Comparison of ENCODE assay signal across 1 cellular context in the genomic region with DNA sequence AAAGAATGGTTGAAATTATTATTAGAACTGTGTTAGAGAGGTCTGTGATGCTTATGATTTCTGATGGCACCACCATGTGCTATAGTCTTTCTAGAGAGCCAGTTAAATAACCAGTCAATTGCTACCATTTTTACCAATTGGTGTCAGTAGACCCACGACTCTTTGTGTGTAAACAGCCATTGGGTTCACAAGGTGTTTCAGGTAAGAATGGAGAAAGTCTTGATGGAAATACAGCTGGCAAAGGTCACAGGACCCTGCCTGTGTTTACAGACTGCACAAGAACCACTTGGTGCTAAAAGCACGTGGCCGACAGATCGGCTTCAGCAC.
TF ChIP-seq lines count a peak whose summit lies in the region.

No MANE protein-coding gene starts in this region.

TF ChIP-seq in GM23338, 12 proteins besides CTCF, POLR2A, EP300 and RAD21 (continued from another document):
- no peak for TF ChIP-seq REST (IDR thresholded peaks at IDR 0.05; ENCODE audit: unreplicated experiment)
- TF ChIP-seq POLR2AphosphoS5 (IDR thresholded peaks at IDR 0.05; ENCODE audit: low read depth): no peak
- no peak for TF ChIP-seq ETS1 (IDR thresholded peaks at IDR 0.05)
